In the genomic region with DNA sequence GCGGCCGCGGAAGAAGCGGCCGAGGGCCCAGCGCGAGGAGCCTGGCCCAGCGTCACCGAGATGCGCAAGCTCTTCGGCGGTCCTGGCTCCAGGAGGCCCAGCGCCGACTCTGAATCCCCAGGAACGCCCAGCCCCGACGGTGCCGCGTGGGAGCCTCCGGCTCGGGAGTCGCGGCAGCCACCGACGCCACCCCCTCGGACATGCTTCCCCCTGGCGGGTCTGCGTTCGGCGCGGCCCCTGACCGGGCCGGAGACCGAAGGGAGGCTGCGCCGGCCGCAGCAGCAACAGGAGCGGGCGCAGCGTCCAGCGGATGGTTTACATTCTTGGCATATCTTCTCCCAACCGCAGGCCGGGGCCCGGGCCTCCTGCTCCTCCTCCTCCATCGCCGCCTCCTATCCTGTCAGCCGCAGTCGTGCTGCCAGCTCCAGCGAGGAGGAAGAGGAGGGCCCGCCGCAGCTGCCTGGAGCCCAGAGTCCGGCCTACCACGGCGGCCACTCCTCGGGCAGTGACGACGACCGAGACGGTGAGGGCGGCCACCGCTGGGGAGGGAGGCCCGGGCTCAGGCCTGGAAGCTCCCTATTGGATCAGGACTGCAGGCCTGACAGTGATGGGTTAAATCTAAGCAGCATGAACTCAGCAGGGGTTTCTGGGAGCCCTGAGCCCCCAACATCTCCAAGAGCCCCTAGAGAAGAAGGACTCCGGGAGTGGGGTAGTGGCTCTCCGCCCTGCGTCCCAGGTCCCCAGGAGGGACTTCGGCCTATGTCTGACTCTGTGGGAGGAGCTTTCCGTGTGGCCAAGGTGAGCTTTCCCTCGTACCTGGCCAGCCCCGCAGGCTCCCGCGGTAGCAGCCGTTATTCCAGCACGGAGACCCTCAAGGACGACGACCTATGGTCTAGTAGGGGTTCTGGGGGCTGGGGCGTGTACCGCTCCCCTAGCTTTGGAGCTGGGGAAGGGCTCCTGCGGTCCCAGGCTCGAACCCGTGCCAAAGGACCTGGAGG, we compare ENCODE assay signal across 1 cellular context.
A peak's percentile ranks its signal among the peaks of the same experiment; 100 is the strongest.
TF ChIP-seq lines count a peak whose summit lies in the region.

No MANE protein-coding gene starts in this region.

TF ChIP-seq in HepG2, 621 proteins besides CTCF, POLR2A, EP300 and RAD21 (continued from another document and continues in another):
- peak; percentile 64; the same call in 1 of the 2 replicates for TF ChIP-seq HNF4G (IDR thresholded peaks at IDR 0.05; ENCODE audit: borderline replicate concordance, low read depth, low read length)
- no peak for TF ChIP-seq HNF4G (CRISPR knock-in tag; IDR thresholded peaks at IDR 0.05; ENCODE audit: borderline replicate concordance, low read depth)
- TF ChIP-seq CBX5 (CRISPR knock-in tag; IDR thresholded peaks at IDR 0.05; ENCODE audit: borderline replicate concordance), result peak; percentile 24; the same call in 1 of the 2 replicates
- TF ChIP-seq, protein P1, sequence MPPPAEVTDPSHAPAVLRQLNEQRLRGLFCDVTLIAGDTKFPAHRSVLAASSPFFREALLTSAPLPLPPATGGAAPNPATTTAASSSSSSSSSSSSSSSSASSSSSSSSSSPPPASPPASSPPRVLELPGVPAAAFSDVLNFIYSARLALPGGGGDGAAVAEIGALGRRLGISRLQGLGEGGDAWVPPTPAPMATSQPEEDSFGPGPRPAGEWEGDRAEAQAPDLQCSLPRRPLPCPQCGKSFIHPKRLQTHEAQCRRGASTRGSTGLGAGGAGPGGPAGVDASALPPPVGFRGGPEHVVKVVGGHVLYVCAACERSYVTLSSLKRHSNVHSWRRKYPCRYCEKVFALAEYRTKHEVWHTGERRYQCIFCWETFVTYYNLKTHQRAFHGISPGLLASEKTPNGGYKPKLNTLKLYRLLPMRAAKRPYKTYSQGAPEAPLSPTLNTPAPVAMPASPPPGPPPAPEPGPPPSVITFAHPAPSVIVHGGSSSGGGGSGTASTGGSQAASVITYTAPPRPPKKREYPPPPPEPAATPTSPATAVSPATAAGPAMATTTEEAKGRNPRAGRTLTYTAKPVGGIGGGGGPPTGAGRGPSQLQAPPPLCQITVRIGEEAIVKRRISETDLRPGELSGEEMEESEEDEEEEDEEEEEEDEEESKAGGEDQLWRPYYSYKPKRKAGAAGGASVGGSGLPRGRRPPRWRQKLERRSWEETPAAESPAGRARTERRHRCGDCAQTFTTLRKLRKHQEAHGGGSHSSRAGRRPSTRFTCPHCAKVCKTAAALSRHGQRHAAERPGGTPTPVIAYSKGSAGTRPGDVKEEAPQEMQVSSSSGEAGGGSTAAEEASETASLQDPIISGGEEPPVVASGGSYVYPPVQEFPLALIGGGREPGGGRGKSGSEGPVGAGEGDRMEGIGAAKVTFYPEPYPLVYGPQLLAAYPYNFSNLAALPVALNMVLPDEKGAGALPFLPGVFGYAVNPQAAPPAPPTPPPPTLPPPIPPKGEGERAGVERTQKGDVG (CRISPR knock-in tag; IDR thresholded peaks at IDR 0.05; ENCODE audit: borderline replicate concordance), result peak; percentile 64; the same call in 1 of the 2 replicates
- no peak for TF ChIP-seq ZBTB8A (CRISPR knock-in tag; IDR thresholded peaks at IDR 0.05; ENCODE audit: borderline replicate concordance, low read depth)
- TF ChIP-seq, protein P2, sequence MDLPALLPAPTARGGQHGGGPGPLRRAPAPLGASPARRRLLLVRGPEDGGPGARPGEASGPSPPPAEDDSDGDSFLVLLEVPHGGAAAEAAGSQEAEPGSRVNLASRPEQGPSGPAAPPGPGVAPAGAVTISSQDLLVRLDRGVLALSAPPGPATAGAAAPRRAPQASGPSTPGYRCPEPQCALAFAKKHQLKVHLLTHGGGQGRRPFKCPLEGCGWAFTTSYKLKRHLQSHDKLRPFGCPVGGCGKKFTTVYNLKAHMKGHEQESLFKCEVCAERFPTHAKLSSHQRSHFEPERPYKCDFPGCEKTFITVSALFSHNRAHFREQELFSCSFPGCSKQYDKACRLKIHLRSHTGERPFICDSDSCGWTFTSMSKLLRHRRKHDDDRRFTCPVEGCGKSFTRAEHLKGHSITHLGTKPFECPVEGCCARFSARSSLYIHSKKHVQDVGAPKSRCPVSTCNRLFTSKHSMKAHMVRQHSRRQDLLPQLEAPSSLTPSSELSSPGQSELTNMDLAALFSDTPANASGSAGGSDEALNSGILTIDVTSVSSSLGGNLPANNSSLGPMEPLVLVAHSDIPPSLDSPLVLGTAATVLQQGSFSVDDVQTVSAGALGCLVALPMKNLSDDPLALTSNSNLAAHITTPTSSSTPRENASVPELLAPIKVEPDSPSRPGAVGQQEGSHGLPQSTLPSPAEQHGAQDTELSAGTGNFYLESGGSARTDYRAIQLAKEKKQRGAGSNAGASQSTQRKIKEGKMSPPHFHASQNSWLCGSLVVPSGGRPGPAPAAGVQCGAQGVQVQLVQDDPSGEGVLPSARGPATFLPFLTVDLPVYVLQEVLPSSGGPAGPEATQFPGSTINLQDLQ (CRISPR knock-in tag; IDR thresholded peaks at IDR 0.05), result peak; percentile 23; the same call in 1 of the 2 replicates
- peak; percentile 35; the same call in 1 of the 2 replicates for TF ChIP-seq ZNF772 (CRISPR knock-in tag; IDR thresholded peaks at IDR 0.05)
- no peak for TF ChIP-seq SOX6 (IDR thresholded peaks at IDR 0.05)
- peak; percentile 37 for TF ChIP-seq SOX6 (CRISPR knock-in tag; IDR thresholded peaks at IDR 0.05)
- TF ChIP-seq YY1 (IDR thresholded peaks at IDR 0.05; ENCODE audit: insufficient read depth, insufficient replicate concordance, low read depth, low read length), result no peak
- TF ChIP-seq, protein P3, sequence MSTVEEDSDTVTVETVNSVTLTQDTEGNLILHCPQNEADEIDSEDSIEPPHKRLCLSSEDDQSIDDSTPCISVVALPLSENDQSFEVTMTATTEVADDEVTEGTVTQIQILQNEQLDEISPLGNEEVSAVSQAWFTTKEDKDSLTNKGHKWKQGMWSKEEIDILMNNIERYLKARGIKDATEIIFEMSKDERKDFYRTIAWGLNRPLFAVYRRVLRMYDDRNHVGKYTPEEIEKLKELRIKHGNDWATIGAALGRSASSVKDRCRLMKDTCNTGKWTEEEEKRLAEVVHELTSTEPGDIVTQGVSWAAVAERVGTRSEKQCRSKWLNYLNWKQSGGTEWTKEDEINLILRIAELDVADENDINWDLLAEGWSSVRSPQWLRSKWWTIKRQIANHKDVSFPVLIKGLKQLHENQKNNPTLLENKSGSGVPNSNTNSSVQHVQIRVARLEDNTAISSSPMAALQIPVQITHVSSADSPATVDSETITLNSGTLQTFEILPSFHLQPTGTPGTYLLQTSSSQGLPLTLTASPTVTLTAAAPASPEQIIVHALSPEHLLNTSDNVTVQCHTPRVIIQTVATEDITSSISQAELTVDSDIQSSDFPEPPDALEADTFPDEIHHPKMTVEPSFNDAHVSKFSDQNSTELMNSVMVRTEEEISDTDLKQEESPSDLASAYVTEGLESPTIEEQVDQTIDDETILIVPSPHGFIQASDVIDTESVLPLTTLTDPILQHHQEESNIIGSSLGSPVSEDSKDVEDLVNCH (CRISPR knock-in tag; IDR thresholded peaks at IDR 0.05), result no peak
- TF ChIP-seq, protein P4, sequence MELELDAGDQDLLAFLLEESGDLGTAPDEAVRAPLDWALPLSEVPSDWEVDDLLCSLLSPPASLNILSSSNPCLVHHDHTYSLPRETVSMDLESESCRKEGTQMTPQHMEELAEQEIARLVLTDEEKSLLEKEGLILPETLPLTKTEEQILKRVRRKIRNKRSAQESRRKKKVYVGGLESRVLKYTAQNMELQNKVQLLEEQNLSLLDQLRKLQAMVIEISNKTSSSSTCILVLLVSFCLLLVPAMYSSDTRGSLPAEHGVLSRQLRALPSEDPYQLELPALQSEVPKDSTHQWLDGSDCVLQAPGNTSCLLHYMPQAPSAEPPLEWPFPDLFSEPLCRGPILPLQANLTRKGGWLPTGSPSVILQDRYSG (CRISPR knock-in tag; IDR thresholded peaks at IDR 0.05), result no peak
- no peak for TF ChIP-seq PCBP1 (IDR thresholded peaks at IDR 0.05; ENCODE audit: borderline replicate concordance, low read depth, low read length)
- TF ChIP-seq ZFP36L2 (CRISPR knock-in tag; IDR thresholded peaks at IDR 0.05), result no peak
- TF ChIP-seq, protein P5, sequence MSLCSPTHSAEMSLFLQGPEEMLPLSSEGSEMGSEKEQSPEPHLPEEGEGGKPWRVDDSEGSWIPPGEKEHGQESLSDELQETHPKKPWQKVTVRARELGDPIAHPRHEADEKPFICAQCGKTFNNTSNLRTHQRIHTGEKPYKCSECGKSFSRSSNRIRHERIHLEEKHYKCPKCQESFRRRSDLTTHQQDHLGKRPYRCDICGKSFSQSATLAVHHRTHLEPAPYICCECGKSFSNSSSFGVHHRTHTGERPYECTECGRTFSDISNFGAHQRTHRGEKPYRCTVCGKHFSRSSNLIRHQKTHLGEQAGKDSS (CRISPR knock-in tag; IDR thresholded peaks at IDR 0.05; ENCODE audit: borderline replicate concordance, low read depth), result peak; percentile 88
- TF ChIP-seq, protein P6, sequence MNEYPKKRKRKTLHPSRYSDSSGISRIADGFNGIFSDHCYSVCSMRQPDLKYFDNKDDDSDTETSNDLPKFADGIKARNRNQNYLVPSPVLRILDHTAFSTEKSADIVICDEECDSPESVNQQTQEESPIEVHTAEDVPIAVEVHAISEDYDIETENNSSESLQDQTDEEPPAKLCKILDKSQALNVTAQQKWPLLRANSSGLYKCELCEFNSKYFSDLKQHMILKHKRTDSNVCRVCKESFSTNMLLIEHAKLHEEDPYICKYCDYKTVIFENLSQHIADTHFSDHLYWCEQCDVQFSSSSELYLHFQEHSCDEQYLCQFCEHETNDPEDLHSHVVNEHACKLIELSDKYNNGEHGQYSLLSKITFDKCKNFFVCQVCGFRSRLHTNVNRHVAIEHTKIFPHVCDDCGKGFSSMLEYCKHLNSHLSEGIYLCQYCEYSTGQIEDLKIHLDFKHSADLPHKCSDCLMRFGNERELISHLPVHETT (CRISPR knock-in tag; conservative IDR thresholded peaks at IDR 0.05), result peak; percentile 81; the same call in 1 of the 2 replicates
- TF ChIP-seq NCOA1 (CRISPR knock-in tag; IDR thresholded peaks at IDR 0.05), result peak; percentile 70; the same call in 1 of the 2 replicates
- peak; percentile 36; the same call in 1 of the 2 replicates for TF ChIP-seq THAP11 (CRISPR knock-in tag; IDR thresholded peaks at IDR 0.05)
- TF ChIP-seq ETV6 (CRISPR knock-in tag; conservative IDR thresholded peaks at IDR 0.05), result no peak; the same call in 1 of the 2 replicates
- TF ChIP-seq ZNF7 (CRISPR knock-in tag; IDR thresholded peaks at IDR 0.05), result peak; percentile 36; the same call in 1 of the 2 replicates
- TF ChIP-seq RCOR2 (CRISPR knock-in tag; IDR thresholded peaks at IDR 0.05), result 0 out of 2 replicates have a peak, but pooled peaks have one; percentile 54
- peak; percentile 87 for TF ChIP-seq KDM2A (CRISPR knock-in tag; IDR thresholded peaks at IDR 0.05; ENCODE audit: borderline replicate concordance, low read depth)
- TF ChIP-seq STAT5B (CRISPR knock-in tag; IDR thresholded peaks at IDR 0.05), result no peak
- TF ChIP-seq U2AF1 (optimal IDR thresholded peaks at IDR 0.05; ENCODE audit: low read depth, low read length), result peak; percentile 80
- TF ChIP-seq FOXC1 (CRISPR knock-in tag; IDR thresholded peaks at IDR 0.05; ENCODE audit: borderline replicate concordance), result no peak; the same call in 1 of the 2 replicates
- TF ChIP-seq ZFYVE20 (CRISPR knock-in tag; IDR thresholded peaks at IDR 0.05; ENCODE audit: borderline replicate concordance, low read depth), result 0 out of 2 replicates have a peak, but pooled peaks have one; percentile 37
- peak; percentile 76; the same call in 1 of the 2 replicates for TF ChIP-seq ZBTB42 (CRISPR knock-in tag; IDR thresholded peaks at IDR 0.05)
- peak; percentile 36 for TF ChIP-seq HNRNPK (IDR thresholded peaks at IDR 0.05; ENCODE audit: low read depth, low read length, poor library complexity, severe bottlenecking)
- peak; percentile 53; the same call in 1 of the 2 replicates for TF ChIP-seq ZNF616 (CRISPR knock-in tag; IDR thresholded peaks at IDR 0.05; ENCODE audit: low read depth)
- TF ChIP-seq HDAC1 (CRISPR knock-in tag; IDR thresholded peaks at IDR 0.05), result peak; percentile 83; the same call in 1 of the 2 replicates
- 0 out of 2 replicates have a peak, but pooled peaks have one; percentile 13 for TF ChIP-seq ZBTB38 (CRISPR knock-in tag; IDR thresholded peaks at IDR 0.05)
- peak; percentile 91 for TF ChIP-seq ERF (CRISPR knock-in tag; IDR thresholded peaks at IDR 0.05)
- TF ChIP-seq ZNF205 (CRISPR knock-in tag; IDR thresholded peaks at IDR 0.05), result peak; percentile 75
- TF ChIP-seq, protein P7, sequence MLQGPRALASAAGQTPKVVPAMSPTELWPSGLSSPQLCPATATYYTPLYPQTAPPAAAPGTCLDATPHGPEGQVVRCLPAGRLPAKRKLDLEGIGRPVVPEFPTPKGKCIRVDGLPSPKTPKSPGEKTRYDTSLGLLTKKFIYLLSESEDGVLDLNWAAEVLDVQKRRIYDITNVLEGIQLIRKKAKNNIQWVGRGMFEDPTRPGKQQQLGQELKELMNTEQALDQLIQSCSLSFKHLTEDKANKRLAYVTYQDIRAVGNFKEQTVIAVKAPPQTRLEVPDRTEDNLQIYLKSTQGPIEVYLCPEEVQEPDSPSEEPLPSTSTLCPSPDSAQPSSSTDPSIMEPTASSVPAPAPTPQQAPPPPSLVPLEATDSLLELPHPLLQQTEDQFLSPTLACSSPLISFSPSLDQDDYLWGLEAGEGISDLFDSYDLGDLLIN (CRISPR knock-in tag; IDR thresholded peaks at IDR 0.05; ENCODE audit: borderline replicate concordance), result peak; percentile 81; the same call in 1 of the 2 replicates
- TF ChIP-seq GABPB1 (CRISPR knock-in tag; IDR thresholded peaks at IDR 0.05), result peak; percentile 80
- TF ChIP-seq ZBTB1 (CRISPR knock-in tag; IDR thresholded peaks at IDR 0.05; ENCODE audit: borderline replicate concordance), result no peak
- TF ChIP-seq, protein P8, sequence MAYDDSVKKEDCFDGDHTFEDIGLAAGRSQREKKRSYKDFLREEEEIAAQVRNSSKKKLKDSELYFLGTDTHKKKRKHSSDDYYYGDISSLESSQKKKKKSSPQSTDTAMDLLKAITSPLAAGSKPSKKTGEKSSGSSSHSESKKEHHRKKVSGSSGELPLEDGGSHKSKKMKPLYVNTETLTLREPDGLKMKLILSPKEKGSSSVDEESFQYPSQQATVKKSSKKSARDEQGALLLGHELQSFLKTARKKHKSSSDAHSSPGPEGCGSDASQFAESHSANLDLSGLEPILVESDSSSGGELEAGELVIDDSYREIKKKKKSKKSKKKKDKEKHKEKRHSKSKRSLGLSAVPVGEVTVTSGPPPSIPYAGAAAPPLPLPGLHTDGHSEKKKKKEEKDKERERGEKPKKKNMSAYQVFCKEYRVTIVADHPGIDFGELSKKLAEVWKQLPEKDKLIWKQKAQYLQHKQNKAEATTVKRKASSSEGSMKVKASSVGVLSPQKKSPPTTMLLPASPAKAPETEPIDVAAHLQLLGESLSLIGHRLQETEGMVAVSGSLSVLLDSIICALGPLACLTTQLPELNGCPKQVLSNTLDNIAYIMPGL (CRISPR knock-in tag; IDR thresholded peaks at IDR 0.05; ENCODE audit: borderline replicate concordance in 1 of 2, low read depth in 1 of 2), result peak; percentile 61 to 86
- TF ChIP-seq ZNF644 (CRISPR knock-in tag; IDR thresholded peaks at IDR 0.05; ENCODE audit: low read depth), result 0 out of 2 replicates have a peak, but pooled peaks have one; percentile 21
- TF ChIP-seq, protein P9, sequence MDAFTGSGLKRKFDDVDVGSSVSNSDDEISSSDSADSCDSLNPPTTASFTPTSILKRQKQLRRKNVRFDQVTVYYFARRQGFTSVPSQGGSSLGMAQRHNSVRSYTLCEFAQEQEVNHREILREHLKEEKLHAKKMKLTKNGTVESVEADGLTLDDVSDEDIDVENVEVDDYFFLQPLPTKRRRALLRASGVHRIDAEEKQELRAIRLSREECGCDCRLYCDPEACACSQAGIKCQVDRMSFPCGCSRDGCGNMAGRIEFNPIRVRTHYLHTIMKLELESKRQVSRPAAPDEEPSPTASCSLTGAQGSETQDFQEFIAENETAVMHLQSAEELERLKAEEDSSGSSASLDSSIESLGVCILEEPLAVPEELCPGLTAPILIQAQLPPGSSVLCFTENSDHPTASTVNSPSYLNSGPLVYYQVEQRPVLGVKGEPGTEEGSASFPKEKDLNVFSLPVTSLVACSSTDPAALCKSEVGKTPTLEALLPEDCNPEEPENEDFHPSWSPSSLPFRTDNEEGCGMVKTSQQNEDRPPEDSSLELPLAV (CRISPR knock-in tag; conservative IDR thresholded peaks at IDR 0.05; ENCODE audit: low read depth), result no peak
